Comparison of ENCODE assay signal across 11 cellular contexts in the genomic region with DNA sequence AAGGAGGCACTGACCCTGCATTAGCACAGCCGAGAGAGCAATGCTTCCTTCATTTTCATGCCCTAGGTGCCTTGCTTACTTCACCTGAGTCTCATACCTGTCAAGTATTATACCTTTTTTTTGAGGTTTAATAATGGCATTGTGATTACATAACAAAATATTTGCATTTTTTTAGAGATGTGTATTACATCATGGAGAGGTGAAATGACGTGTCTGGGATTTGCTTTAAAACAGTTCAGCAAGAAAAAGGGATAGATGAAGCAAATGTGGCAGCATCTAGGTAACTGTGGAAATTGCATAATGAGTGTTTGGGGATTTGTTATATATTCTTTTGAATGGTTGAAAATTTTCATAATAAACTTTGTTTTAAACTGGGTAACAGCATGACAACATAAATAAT. TPM values are rescaled to one million over a fixed set of nuclear protein-coding genes. Genes with fewer than 3 reads are reported as not detected.
"Had no signal": no experiment of that assay in that cellular context is flagged by ENCODE, and none has a peak within 500 bp of the region (broad histone marks: within the 10 kb centered on the region; RNA-seq: fewer than 3 reads in every experiment).

No MANE protein-coding gene starts in this region.

- H3K4me2 ChIP-seq: GM23338 had no signal

- H3K4me3 ChIP-seq: GM23248, GM23338, HAP-1 had no signal

- H3K9me3 ChIP-seq: HAP-1 had no signal

- H3K9ac ChIP-seq: GM23248 had no signal

- H2AFZ ChIP-seq: GM23248 had no signal

- H3K4me1 ChIP-seq: HAP-1 had no signal

- FAIRE-seq: H1, H54 had no signal

- ATAC-seq: GM23338, HCT116 had no signal

- DNase-seq: GM23248, GOT3, H7, H9, HCEC 1CT, HFFc6 had no signal

- H3K36me3 ChIP-seq: HAP-1 had no signal

- H3K27ac ChIP-seq: GM23248 had no signal

RNA-seq across cellular contexts. Expression of gene NKX2-2, which starts 48.9 kb away (rescaled TPM):
- total RNA-seq: GM23248, GM23338, H1, H9 had no signal
- polyA plus RNA-seq: GM23248, GM23338, H1 had no signal
